1 cellular context compared by ENCODE assay signal in the genomic region with DNA sequence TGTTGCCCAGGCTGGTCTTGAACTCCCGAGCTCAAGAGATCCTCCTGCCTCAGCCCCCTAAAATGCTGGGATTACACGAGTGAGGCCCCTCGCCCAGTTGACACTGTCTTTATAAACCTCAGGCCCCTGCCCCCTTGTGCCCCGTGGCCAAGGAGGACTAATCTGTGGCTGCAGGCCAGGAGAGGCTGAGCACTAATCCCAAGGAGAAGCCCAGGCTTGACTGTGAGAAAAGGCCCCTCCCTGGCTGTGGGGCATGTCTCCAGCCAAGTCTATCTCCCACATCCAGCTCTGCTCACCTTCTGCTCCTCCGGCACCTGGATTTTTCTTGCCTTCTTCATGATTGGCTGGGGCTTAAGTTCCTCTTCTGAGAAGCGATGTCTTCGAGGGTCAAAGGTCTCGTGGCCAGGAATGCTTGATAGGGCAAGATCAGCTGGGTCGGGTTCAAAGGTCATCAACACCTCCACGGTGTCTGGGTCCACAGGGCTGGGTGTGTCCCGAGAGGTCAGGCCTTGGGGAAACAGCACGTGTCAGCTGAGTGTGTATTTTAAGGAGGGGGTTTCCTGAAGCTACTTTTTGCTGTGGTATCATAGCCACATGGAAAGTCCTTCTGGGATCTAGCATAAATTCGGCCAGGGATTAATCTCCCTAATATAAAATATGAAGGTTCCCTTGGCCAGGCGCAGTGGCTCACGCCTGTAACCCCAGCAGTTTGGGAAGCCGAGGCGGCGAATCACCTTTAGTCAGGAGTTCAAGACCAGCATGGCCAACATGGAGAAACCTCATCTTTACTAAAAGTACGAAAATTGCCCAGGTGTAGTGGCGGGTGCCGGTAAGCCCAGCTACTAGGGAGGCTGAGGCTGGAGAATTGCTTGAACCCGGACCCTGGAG.
TF ChIP-seq lines count a peak whose summit lies in the region.

No MANE protein-coding gene starts in this region.

TF ChIP-seq in K562, 482 proteins besides CTCF, POLR2A, EP300 and RAD21 (continued from another document and continues in another):
- TF ChIP-seq, protein P1, sequence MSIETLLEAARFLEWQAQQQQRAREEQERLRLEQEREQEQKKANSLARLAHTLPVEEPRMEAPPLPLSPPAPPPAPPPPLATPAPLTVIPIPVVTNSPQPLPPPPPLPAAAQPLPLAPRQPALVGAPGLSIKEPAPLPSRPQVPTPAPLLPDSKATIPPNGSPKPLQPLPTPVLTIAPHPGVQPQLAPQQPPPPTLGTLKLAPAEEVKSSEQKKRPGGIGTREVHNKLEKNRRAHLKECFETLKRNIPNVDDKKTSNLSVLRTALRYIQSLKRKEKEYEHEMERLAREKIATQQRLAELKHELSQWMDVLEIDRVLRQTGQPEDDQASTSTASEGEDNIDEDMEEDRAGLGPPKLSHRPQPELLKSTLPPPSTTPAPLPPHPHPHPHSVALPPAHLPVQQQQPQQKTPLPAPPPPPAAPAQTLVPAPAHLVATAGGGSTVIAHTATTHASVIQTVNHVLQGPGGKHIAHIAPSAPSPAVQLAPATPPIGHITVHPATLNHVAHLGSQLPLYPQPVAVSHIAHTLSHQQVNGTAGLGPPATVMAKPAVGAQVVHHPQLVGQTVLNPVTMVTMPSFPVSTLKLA (conservative IDR thresholded peaks at IDR 0.05): peak; percentile 61 to 80
- TF ChIP-seq ZSCAN29 (IDR thresholded peaks at IDR 0.05): no peak
- no peak for TF ChIP-seq ZNF24 (IDR thresholded peaks at IDR 0.05)
- peak; percentile 31; the same call in 1 of the 2 replicates for TF ChIP-seq MTA2 (IDR thresholded peaks at IDR 0.05; ENCODE audit: low read depth)
- TF ChIP-seq, protein P2, sequence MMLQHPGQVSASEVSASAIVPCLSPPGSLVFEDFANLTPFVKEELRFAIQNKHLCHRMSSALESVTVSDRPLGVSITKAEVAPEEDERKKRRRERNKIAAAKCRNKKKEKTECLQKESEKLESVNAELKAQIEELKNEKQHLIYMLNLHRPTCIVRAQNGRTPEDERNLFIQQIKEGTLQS (IDR thresholded peaks at IDR 0.05): no peak
- TF ChIP-seq, protein P2 (CRISPR knock-in tag; conservative IDR thresholded peaks at IDR 0.05): no peak
- TF ChIP-seq SRSF9 (IDR thresholded peaks at IDR 0.05; ENCODE audit: borderline replicate concordance, low read depth, low read length): no peak
- no peak for TF ChIP-seq PHTF2 (CRISPR knock-in tag; IDR thresholded peaks at IDR 0.05)
- TF ChIP-seq RAD51 (IDR thresholded peaks at IDR 0.05; ENCODE audit: borderline replicate concordance, low read depth): no peak
- no peak for TF ChIP-seq PML (IDR thresholded peaks at IDR 0.05; ENCODE audit: low read length)
- TF ChIP-seq GABPA (tag; conservative IDR thresholded peaks at IDR 0.05; ENCODE audit: low read depth): no peak
- TF ChIP-seq, protein P3, sequence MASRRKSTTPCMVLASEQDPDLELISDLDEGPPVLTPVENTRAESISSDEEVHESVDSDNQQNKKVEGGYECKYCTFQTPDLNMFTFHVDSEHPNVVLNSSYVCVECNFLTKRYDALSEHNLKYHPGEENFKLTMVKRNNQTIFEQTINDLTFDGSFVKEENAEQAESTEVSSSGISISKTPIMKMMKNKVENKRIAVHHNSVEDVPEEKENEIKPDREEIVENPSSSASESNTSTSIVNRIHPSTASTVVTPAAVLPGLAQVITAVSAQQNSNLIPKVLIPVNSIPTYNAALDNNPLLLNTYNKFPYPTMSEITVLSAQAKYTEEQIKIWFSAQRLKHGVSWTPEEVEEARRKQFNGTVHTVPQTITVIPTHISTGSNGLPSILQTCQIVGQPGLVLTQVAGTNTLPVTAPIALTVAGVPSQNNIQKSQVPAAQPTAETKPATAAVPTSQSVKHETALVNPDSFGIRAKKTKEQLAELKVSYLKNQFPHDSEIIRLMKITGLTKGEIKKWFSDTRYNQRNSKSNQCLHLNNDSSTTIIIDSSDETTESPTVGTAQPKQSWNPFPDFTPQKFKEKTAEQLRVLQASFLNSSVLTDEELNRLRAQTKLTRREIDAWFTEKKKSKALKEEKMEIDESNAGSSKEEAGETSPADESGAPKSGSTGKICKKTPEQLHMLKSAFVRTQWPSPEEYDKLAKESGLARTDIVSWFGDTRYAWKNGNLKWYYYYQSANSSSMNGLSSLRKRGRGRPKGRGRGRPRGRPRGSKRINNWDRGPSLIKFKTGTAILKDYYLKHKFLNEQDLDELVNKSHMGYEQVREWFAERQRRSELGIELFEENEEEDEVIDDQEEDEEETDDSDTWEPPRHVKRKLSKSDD (conservative IDR thresholded peaks at IDR 0.05; ENCODE audit: low read length): no peak
- TF ChIP-seq PPARD (CRISPR knock-in tag; IDR thresholded peaks at IDR 0.05): no peak
- TF ChIP-seq EHMT2 (IDR thresholded peaks at IDR 0.05): no peak
- TF ChIP-seq ZNF717 (CRISPR knock-in tag; IDR thresholded peaks at IDR 0.05): no peak
- 0 out of 2 replicates have a peak, but pooled peaks have one; percentile 17 for TF ChIP-seq GABPB1 (CRISPR knock-in tag; IDR thresholded peaks at IDR 0.05)
- TF ChIP-seq MBD2 (IDR thresholded peaks at IDR 0.05; ENCODE audit: borderline replicate concordance, low read depth): no peak
- TF ChIP-seq, protein P4, sequence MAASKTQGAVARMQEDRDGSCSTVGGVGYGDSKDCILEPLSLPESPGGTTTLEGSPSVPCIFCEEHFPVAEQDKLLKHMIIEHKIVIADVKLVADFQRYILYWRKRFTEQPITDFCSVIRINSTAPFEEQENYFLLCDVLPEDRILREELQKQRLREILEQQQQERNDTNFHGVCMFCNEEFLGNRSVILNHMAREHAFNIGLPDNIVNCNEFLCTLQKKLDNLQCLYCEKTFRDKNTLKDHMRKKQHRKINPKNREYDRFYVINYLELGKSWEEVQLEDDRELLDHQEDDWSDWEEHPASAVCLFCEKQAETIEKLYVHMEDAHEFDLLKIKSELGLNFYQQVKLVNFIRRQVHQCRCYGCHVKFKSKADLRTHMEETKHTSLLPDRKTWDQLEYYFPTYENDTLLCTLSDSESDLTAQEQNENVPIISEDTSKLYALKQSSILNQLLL (CRISPR knock-in tag; IDR thresholded peaks at IDR 0.05; ENCODE audit: borderline replicate concordance): no peak
- peak; percentile 7 for TF ChIP-seq CHD1 (IDR thresholded peaks at IDR 0.05; ENCODE audit: low read length)
- TF ChIP-seq RBM25 (IDR thresholded peaks at IDR 0.05; ENCODE audit: low read depth, low read length, severe bottlenecking): no peak
- TF ChIP-seq CREM (IDR thresholded peaks at IDR 0.05; ENCODE audit: low read depth): 0 out of 2 replicates have a peak, but pooled peaks have one; percentile 24
- no peak for TF ChIP-seq POLR2B (IDR thresholded peaks at IDR 0.05; ENCODE audit: low read depth, partially characterized antibody)
- no peak for TF ChIP-seq RFX1 (IDR thresholded peaks at IDR 0.05)
- no peak for TF ChIP-seq MEF2D (tag; conservative IDR thresholded peaks at IDR 0.05; ENCODE audit: low read depth)
- no peak for TF ChIP-seq SIX5 (IDR thresholded peaks at IDR 0.05; ENCODE audit: borderline replicate concordance in 1 of 2, insufficient read depth in 1 of 2, low read depth in 1 of 2, low read length in 2 of 2)
- no peak for TF ChIP-seq TCF7 (IDR thresholded peaks at IDR 0.05; ENCODE audit: borderline replicate concordance)
- no peak for TF ChIP-seq SIN3B (IDR thresholded peaks at IDR 0.05; ENCODE audit: low read depth)
- TF ChIP-seq, protein P5, sequence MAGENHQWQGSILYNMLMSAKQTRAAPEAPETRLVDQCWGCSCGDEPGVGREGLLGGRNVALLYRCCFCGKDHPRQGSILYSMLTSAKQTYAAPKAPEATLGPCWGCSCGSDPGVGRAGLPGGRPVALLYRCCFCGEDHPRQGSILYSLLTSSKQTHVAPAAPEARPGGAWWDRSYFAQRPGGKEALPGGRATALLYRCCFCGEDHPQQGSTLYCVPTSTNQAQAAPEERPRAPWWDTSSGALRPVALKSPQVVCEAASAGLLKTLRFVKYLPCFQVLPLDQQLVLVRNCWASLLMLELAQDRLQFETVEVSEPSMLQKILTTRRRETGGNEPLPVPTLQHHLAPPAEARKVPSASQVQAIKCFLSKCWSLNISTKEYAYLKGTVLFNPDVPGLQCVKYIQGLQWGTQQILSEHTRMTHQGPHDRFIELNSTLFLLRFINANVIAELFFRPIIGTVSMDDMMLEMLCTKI (IDR thresholded peaks at IDR 0.05; ENCODE audit: partially characterized antibody): no peak
- TF ChIP-seq MCM7 (IDR thresholded peaks at IDR 0.05): no peak
- no peak for TF ChIP-seq BACH1 (tag; IDR thresholded peaks at IDR 0.05)
- TF ChIP-seq, protein P6, sequence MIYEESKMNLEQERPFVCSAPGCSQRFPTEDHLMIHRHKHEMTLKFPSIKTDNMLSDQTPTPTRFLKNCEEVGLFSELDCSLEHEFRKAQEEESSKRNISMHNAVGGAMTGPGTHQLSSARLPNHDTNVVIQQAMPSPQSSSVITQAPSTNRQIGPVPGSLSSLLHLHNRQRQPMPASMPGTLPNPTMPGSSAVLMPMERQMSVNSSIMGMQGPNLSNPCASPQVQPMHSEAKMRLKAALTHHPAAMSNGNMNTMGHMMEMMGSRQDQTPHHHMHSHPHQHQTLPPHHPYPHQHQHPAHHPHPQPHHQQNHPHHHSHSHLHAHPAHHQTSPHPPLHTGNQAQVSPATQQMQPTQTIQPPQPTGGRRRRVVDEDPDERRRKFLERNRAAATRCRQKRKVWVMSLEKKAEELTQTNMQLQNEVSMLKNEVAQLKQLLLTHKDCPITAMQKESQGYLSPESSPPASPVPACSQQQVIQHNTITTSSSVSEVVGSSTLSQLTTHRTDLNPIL (CRISPR knock-in tag; IDR thresholded peaks at IDR 0.05): no peak
- 0 out of 2 replicates have a peak, but pooled peaks have one; percentile 51 for TF ChIP-seq TCF3 (CRISPR knock-in tag; IDR thresholded peaks at IDR 0.05)
- TF ChIP-seq ZFP36 (IDR thresholded peaks at IDR 0.05; ENCODE audit: low read depth, low read length, partially characterized antibody): no peak
- TF ChIP-seq NFYB (IDR thresholded peaks at IDR 0.05; ENCODE audit: extremely low read depth, insufficient read length): peak; percentile 38
- TF ChIP-seq CBFA2T2 (conservative IDR thresholded peaks at IDR 0.05): peak; percentile 67
- TF ChIP-seq KAT7 (CRISPR knock-in tag; IDR thresholded peaks at IDR 0.05; ENCODE audit: borderline replicate concordance): no peak
- TF ChIP-seq, protein P7, sequence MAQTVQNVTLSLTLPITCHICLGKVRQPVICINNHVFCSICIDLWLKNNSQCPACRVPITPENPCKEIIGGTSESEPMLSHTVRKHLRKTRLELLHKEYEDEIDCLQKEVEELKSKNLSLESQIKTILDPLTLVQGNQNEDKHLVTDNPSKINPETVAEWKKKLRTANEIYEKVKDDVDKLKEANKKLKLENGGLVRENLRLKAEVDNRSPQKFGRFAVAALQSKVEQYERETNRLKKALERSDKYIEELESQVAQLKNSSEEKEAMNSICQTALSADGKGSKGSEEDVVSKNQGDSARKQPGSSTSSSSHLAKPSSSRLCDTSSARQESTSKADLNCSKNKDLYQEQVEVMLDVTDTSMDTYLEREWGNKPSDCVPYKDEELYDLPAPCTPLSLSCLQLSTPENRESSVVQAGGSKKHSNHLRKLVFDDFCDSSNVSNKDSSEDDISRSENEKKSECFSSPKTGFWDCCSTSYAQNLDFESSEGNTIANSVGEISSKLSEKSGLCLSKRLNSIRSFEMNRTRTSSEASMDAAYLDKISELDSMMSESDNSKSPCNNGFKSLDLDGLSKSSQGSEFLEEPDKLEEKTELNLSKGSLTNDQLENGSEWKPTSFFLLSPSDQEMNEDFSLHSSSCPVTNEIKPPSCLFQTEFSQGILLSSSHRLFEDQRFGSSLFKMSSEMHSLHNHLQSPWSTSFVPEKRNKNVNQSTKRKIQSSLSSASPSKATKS (CRISPR knock-in tag; IDR thresholded peaks at IDR 0.05): no peak
- no peak for TF ChIP-seq ILK (tag; IDR thresholded peaks at IDR 0.05; ENCODE audit: borderline replicate concordance, low read depth)
- no peak for TF ChIP-seq GABPB2 (CRISPR knock-in tag; conservative IDR thresholded peaks at IDR 0.05)
- TF ChIP-seq, protein P8, sequence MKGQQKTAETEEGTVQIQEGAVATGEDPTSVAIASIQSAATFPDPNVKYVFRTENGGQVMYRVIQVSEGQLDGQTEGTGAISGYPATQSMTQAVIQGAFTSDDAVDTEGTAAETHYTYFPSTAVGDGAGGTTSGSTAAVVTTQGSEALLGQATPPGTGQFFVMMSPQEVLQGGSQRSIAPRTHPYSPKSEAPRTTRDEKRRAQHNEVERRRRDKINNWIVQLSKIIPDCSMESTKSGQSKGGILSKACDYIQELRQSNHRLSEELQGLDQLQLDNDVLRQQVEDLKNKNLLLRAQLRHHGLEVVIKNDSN (CRISPR knock-in tag; IDR thresholded peaks at IDR 0.05): no peak
- peak; percentile 58; the same call in 1 of the 2 replicates for TF ChIP-seq PTRF (tag; IDR thresholded peaks at IDR 0.05)
- peak; percentile 85 for TF ChIP-seq SMARCA5 (IDR thresholded peaks at IDR 0.05)
- no peak for TF ChIP-seq TFAM (CRISPR knock-in tag; conservative IDR thresholded peaks at IDR 0.05)
- TF ChIP-seq L3MBTL2 (IDR thresholded peaks at IDR 0.05): peak; percentile 91
- TF ChIP-seq ZEB2 (IDR thresholded peaks at IDR 0.05): peak; percentile 82
- TF ChIP-seq OTX1 (CRISPR knock-in tag; IDR thresholded peaks at IDR 0.05): no peak
- no peak for TF ChIP-seq HMGN3 (IDR thresholded peaks at IDR 0.05; ENCODE audit: borderline replicate concordance, extremely low read depth, insufficient read length, low read depth, low read length)
- TF ChIP-seq, protein P9, sequence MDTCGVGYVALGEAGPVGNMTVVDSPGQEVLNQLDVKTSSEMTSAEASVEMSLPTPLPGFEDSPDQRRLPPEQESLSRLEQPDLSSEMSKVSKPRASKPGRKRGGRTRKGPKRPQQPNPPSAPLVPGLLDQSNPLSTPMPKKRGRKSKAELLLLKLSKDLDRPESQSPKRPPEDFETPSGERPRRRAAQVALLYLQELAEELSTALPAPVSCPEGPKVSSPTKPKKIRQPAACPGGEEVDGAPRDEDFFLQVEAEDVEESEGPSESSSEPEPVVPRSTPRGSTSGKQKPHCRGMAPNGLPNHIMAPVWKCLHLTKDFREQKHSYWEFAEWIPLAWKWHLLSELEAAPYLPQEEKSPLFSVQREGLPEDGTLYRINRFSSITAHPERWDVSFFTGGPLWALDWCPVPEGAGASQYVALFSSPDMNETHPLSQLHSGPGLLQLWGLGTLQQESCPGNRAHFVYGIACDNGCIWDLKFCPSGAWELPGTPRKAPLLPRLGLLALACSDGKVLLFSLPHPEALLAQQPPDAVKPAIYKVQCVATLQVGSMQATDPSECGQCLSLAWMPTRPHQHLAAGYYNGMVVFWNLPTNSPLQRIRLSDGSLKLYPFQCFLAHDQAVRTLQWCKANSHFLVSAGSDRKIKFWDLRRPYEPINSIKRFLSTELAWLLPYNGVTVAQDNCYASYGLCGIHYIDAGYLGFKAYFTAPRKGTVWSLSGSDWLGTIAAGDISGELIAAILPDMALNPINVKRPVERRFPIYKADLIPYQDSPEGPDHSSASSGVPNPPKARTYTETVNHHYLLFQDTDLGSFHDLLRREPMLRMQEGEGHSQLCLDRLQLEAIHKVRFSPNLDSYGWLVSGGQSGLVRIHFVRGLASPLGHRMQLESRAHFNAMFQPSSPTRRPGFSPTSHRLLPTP (IDR thresholded peaks at IDR 0.05; ENCODE audit: borderline replicate concordance, extremely low read depth, insufficient read length): no peak
- peak; percentile 35; the same call in 1 of the 2 replicates for TF ChIP-seq ZFX (CRISPR knock-in tag; IDR thresholded peaks at IDR 0.05)
- peak; percentile 27; the same call in 1 of the 2 replicates for TF ChIP-seq ZNF583 (CRISPR knock-in tag; IDR thresholded peaks at IDR 0.05)
